8 cellular contexts compared by ENCODE assay signal in genomic region chr10:13349776-13350274, GRCh38. TPM values are rescaled to one million over a fixed set of nuclear protein-coding genes. Genes with fewer than 3 reads are reported as not detected.
DNase-seq lines count a peak whose midpoint lies in the region; ATAC-seq and TF ChIP-seq lines count a peak whose summit lies in the region.

No MANE protein-coding gene starts in this region.

- H3K27ac ChIP-seq in cardiac muscle cell (no peak overlapping the region), ovary (peak overlapping the region in 1 of 2 donors; percentile 68)

- TF ChIP-seq POLR2A in NB4 (IDR thresholded peaks at IDR 0.05; ENCODE audit: extremely low read depth, insufficient read length) = no peak
- TF ChIP-seq POLR2A in ovary (IDR thresholded peaks at IDR 0.05) = no peak

- TF ChIP-seq CTCF in NB4 (IDR thresholded peaks at IDR 0.05; ENCODE audit: low read depth, low read length) (no peak), cardiac muscle cell (IDR thresholded peaks at IDR 0.05; ENCODE audit: low read depth, low read length) (no peak), ovary (IDR thresholded peaks at IDR 0.05) (no peak)

- intact Hi-C loops in ovary (cut with DNase I) = loop anchor here in 1 of 4 donors (5.0 kb wide), 1 partner anchor 48 kb away; the partner anchor contains the start of gene PHYH

- H3K36me3 ChIP-seq in cardiac muscle cell = no peaks in the 10 kb centered on the region
- no peaks in the 10 kb centered on the region for H3K36me3 ChIP-seq in ovary

- DNase-seq in Caki2 (ENCODE audit: low read depth) (peak; percentile 78), NB4 (ENCODE audit: low read depth) (peak; percentile 62), cardiac muscle cell (ENCODE audit: low read depth in 1 of 2, low spot score in 1 of 2) (peak; percentile 69 to 81), ovary (peak; percentile 43 to 63 (median 48)), NCI-H128 (lab: John Stamatoyannopoulos, UW; ENCODE audit: unreplicated experiment) (no peak)
- DNase-seq in activated naive CD4-positive, alpha-beta T cell treated with Interleukin-2 at 50 U/mL for 16 hours = peak; percentile 24

- ATAC-seq in GM21367 (IDR thresholded peaks at IDR 0.05; ENCODE audit: unreplicated experiment) (no peak), HG03139 (IDR thresholded peaks at IDR 0.05; ENCODE audit: unreplicated experiment) (no peak)

- 0 to 3% (median 1%) methylated on average over 18 of the region's 18 CpGs for WGBS in ovary, 3 donors

- H3K27me3 ChIP-seq in cardiac muscle cell = peaks cover 24% of the 10 kb centered on the region
- no peaks in the 10 kb centered on the region for H3K27me3 ChIP-seq in ovary

- H3K4me1 ChIP-seq in cardiac muscle cell (ENCODE audit: low read depth) (peaks cover 12% of the 10 kb centered on the region), ovary (ENCODE audit: insufficient read depth) (peaks cover 6% of the 10 kb centered on the region)

- TF ChIP-seq EP300 in ovary (IDR thresholded peaks at IDR 0.05) = no peak

- H3K4me3 ChIP-seq in NB4 (ENCODE audit: low read depth, low read length) = peak overlapping the region; percentile 68
- peak overlapping the region; percentile 98 for H3K4me3 ChIP-seq in cardiac muscle cell
- H3K4me3 ChIP-seq in ovary = peak overlapping the region; percentile 88

- no peaks in the 10 kb centered on the region for H3K9me3 ChIP-seq in cardiac muscle cell (ENCODE audit: low read depth)
- no peaks in the 10 kb centered on the region for H3K9me3 ChIP-seq in ovary

- in situ Hi-C loops in Caki2 (cut with HindIII; ENCODE audit: low pct_unique_long_range_greater_than_20kb, low sequenced_read_pairs) = no loop called here

RNA-seq across cellular contexts. Expression of gene SEPHS1, which starts 1.7 kb away (rescaled TPM):
- 88.9 and 121 TPM in 2 replicates for total RNA-seq in Caki2 (2014; rRNA removed; shearing (Covaris generic); ENCODE audit: low replicate concordance)
- total RNA-seq in cardiac muscle cell = 69.5 and 84.6 TPM in 2 replicates
- 99.7 and 105 TPM in 2 replicates for polyA plus RNA-seq in cardiac muscle cell
- total RNA-seq in ovary = 10 to 100 TPM; 27.2 to 62.0 (median 50.6) TPM
- polyA plus RNA-seq in ovary = 10 to 100 TPM; 39.7 to 76.7 TPM

RNA-seq across cellular contexts. Expression of gene PHYH, which starts 50.0 kb away (rescaled TPM):
- total RNA-seq in Caki2 (2014; rRNA removed; shearing (Covaris generic); ENCODE audit: low replicate concordance) = 49.0 and 82.1 TPM in 2 replicates
- total RNA-seq in cardiac muscle cell (23.1 and 26.4 TPM in 2 replicates), ovary (10 to 100 TPM; 20.0 to 49.7 (median 39.5) TPM)
- polyA plus RNA-seq in cardiac muscle cell (40.9 and 53.3 TPM in 2 replicates), ovary (10 to 100 TPM; 41.6 to 42.8 TPM)
